Comparison of ENCODE assay signal across 19 cellular contexts in the genomic region with DNA sequence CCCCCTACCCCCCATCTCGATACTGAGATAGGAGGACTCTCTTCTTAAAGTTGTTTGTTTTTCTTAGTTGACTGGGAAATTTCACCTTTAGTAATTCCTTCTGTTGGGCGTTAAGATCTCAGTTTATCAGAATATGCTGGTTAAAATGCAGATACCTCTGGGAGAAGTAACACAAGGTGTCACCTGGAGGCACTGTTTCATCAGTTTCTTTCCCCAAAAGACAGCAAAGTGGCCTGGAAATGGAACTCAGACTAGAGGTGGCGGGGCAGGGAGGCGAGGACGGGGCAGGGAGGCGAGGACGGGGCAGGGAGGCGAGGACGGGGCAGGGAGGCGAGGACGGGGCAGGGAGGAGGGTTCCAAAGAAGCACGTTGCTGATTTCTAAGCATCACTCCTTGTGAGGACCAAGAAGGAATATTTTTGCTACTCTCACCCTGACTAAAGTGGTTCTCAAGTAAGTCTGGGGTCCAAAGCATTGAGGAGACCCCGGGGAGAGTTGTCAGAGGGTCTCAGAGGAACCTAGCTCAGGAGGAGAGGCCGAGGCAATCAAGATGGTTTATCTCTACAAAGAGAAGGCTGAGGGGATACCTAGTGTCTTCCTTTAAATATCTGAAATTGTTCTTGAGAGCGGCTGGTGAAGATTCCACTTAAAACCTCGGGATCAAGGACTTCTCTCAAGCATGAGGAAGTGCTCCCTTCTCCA.
DNase-seq lines count a peak whose midpoint lies in the region; ATAC-seq, FAIRE-seq and TF ChIP-seq lines count a peak whose summit lies in the region.
"Had no signal": no experiment of that assay in that cellular context is flagged by ENCODE, and none has a peak within 500 bp of the region (broad histone marks: within the 10 kb centered on the region; RNA-seq: fewer than 3 reads in every experiment).

No MANE protein-coding gene starts in this region.

- H3K9ac ChIP-seq in H1 (replicated peaks in 1 of 4; ENCODE audit: extremely low read depth in 1 of 4, low read depth in 3 of 4, low read length in 3 of 4) (no peak overlapping the region), trophoblast cell (ENCODE audit: low read length) (no peak overlapping the region), mesenchymal stem cell (ENCODE audit: low read length) (no peak overlapping the region)

- no peak for ATAC-seq in activated CD8-positive, alpha-beta T cell treated with anti-CD3 and anti-CD28 coated beads, Interleukin-2, amount 10 ng/mL, durations not matched to agents 7 days and 5 days
- no peak for ATAC-seq in activated CD8-positive, alpha-beta T cell treated with anti-CD3 and anti-CD28 coated beads for 36 hours

- H3K14ac ChIP-seq in H1 (ENCODE audit: insufficient read length), result no peak overlapping the region
- H3K14ac ChIP-seq in trophoblast cell (ENCODE audit: low read length), result no peak overlapping the region
- no peak overlapping the region for H3K14ac ChIP-seq in mesenchymal stem cell (ENCODE audit: low read length in 2 of 2)

- H4K91ac ChIP-seq in H1 (replicated peaks; ENCODE audit: insufficient read length, low read length) (no peak overlapping the region), trophoblast cell (ENCODE audit: low read depth, low read length) (no peak overlapping the region), mesenchymal stem cell (ENCODE audit: low read length) (no peak overlapping the region)

- H2BK12ac ChIP-seq in H1 (ENCODE audit: low read depth, low read length), result no peak overlapping the region
- H2BK12ac ChIP-seq in trophoblast cell (ENCODE audit: low read length), result no peak overlapping the region
- no peak overlapping the region for H2BK12ac ChIP-seq in mesenchymal stem cell (ENCODE audit: low read length in 2 of 2)

- DNase-seq in activated CD8-positive, alpha-beta T cell treated with anti-CD3 and anti-CD28 coated beads, Interleukin-2, amount 10 ng/mL, durations not matched to agents 7 days and 5 days, result peak; percentile 15
- no peak for DNase-seq in activated CD8-positive, alpha-beta T cell treated with anti-CD3 and anti-CD28 coated beads for 36 hours
- DNase-seq in H7 (peak; percentile 67), H1 (ENCODE audit: low read depth in 1 of 2, low spot score in 2 of 2) (peak in 1 of 2 experiments; percentile 42), trophoblast cell (no peak), NCI-H146 (lab: John Stamatoyannopoulos, UW) (no peak), UCSD-AML1 (lab: John Stamatoyannopoulos, UW; ENCODE audit: unreplicated experiment) (no peak), mesenchymal stem cell (no peak)
- DNase-seq: COR-L47, DMS79 treated with DMSO at 0.1 percent for 48 hours, GDM1, Karpas-422, NCI-H1930, NCI-H510A, NCI-H82 had no signal

- H3K4me1 ChIP-seq in H1 (replicated peaks in 1 of 4; ENCODE audit: control insufficient read depth in 3 of 4, insufficient read depth in 4 of 4, low read length in 3 of 4), result peaks cover 0 to 4% (median 1%) of the 10 kb centered on the region in 4 experiments; a peak in 4 of 7 replicates
- H3K4me1 ChIP-seq in trophoblast cell (ENCODE audit: control insufficient read depth in 1 of 2, insufficient read depth in 2 of 2, low read length in 2 of 2), result peaks cover 36 to 46% of the 10 kb centered on the region in 2 experiments
- H3K4me1 ChIP-seq in mesenchymal stem cell (ENCODE audit: control insufficient read depth, insufficient read depth, low read depth, low read length), result no peaks in the 10 kb centered on the region

- H3K4me2 ChIP-seq in H1 (ENCODE audit: insufficient read depth in 1 of 2, low read depth in 2 of 2, low read length in 2 of 2) (no peak overlapping the region), trophoblast cell (ENCODE audit: low read length) (no peak overlapping the region), mesenchymal stem cell (ENCODE audit: low read length, poor library complexity, severe bottlenecking) (no peak overlapping the region)

- H3K23me2 ChIP-seq in H1 (ENCODE audit: low read depth, low read length), result no peaks in the 10 kb centered on the region

- H3K27me3 ChIP-seq in H7 (ENCODE audit: control insufficient read depth, insufficient read depth, low read length), result no peaks in the 10 kb centered on the region
- H3K27me3 ChIP-seq in H1 (replicated peaks in 1 of 4; ENCODE audit: control insufficient read depth in 3 of 4, extremely low read depth in 1 of 4, insufficient read depth in 3 of 4, low read length in 3 of 4), result no peaks in the 10 kb centered on the region
- no peaks in the 10 kb centered on the region for H3K27me3 ChIP-seq in trophoblast cell (ENCODE audit: insufficient read depth, low read length)
- H3K27me3 ChIP-seq in mesenchymal stem cell (ENCODE audit: control insufficient read depth in 1 of 2, insufficient read depth in 1 of 2, low read length in 2 of 2), result no peaks in the 10 kb centered on the region

- H2AFZ ChIP-seq in H1 (ENCODE audit: low read length) (no peak overlapping the region), trophoblast cell (ENCODE audit: insufficient read depth, low read length, poor library complexity) (no peak overlapping the region), mesenchymal stem cell (ENCODE audit: low read depth, low read length) (no peak overlapping the region)

- no peaks in the 10 kb centered on the region for H3K4me1 Mint-ChIP-seq in activated CD8-positive, alpha-beta T cell treated with anti-CD3 and anti-CD28 coated beads, Interleukin-2, amount 10 ng/mL, durations not matched to agents 7 days and 5 days (ENCODE audit: low read depth)
- H3K4me1 Mint-ChIP-seq in activated CD8-positive, alpha-beta T cell treated with anti-CD3 and anti-CD28 coated beads for 36 hours (ENCODE audit: low read depth), result no peaks in the 10 kb centered on the region
- H3K4me1 Mint-ChIP-seq: CD14-positive monocyte had no signal

- no peak overlapping the region for H2AK5ac ChIP-seq in H1 (ENCODE audit: low read depth, low read length)
- no peak overlapping the region for H2AK5ac ChIP-seq in trophoblast cell (ENCODE audit: low read length)
- no peak overlapping the region for H2AK5ac ChIP-seq in mesenchymal stem cell (ENCODE audit: low read length, severe bottlenecking)

- no peaks in the 10 kb centered on the region for H3K79me1 ChIP-seq in H1 (ENCODE audit: low read depth, low read length)
- peaks cover 14% of the 10 kb centered on the region for H3K79me1 ChIP-seq in trophoblast cell (ENCODE audit: low read length)
- no peaks in the 10 kb centered on the region for H3K79me1 ChIP-seq in mesenchymal stem cell (replicated peaks; ENCODE audit: low read length, poor library complexity, severe bottlenecking)

- H4K5ac ChIP-seq in H1 (ENCODE audit: insufficient read length, low read depth, low read length), result no peak overlapping the region

- no peak for TF ChIP-seq CTCF in activated CD8-positive, alpha-beta T cell treated with anti-CD3 and anti-CD28 coated beads for 36 hours (IDR thresholded peaks at IDR 0.05)
- TF ChIP-seq CTCF in H1 (IDR thresholded peaks at IDR 0.05; ENCODE audit: control extremely low read depth in 1 of 3, insufficient read depth in 1 of 3, low read depth in 1 of 3, low read length in 3 of 3), result peak in 2 of 3 experiments; percentile 34 to 36; a peak in 3 of 4 replicates

- H2BK120ac ChIP-seq in H1 (replicated peaks; ENCODE audit: low read depth, low read length), result no peak overlapping the region
- H2BK120ac ChIP-seq in trophoblast cell (ENCODE audit: insufficient read depth, low read length, poor library complexity), result no peak overlapping the region
- no peak overlapping the region for H2BK120ac ChIP-seq in mesenchymal stem cell (ENCODE audit: low read depth, low read length)

- no peak overlapping the region for H3K27ac ChIP-seq in H1 (ENCODE audit: low read depth, low read length)
- peak overlapping the region; percentile 0 for H3K27ac ChIP-seq in trophoblast cell (ENCODE audit: low read depth, low read length)
- no peak overlapping the region for H3K27ac ChIP-seq in mesenchymal stem cell (ENCODE audit: low read length, poor library complexity, severe bottlenecking)

- no peaks in the 10 kb centered on the region for H3K9me3 ChIP-seq in H1 (ENCODE audit: insufficient read depth in 2 of 2, low read depth in 1 of 2, low read length in 1 of 2)
- H3K9me3 ChIP-seq in trophoblast cell (ENCODE audit: insufficient read depth, low read depth, low read length), result peaks cover 4% of the 10 kb centered on the region
- no peaks in the 10 kb centered on the region for H3K9me3 ChIP-seq in mesenchymal stem cell (ENCODE audit: control insufficient read depth, low read length)

- H3K56ac ChIP-seq in H1 (replicated peaks; ENCODE audit: insufficient read length, low read depth, low read length), result no peak overlapping the region

- peak; percentile 62 to 68 for TF ChIP-seq RAD21 in H1 (IDR thresholded peaks at IDR 0.05 in 1 of 2, conservative IDR thresholded peaks at IDR 0.05 in 1 of 2; ENCODE audit: low read depth in 2 of 2, low read length in 2 of 2)

- no peak for FAIRE-seq in H1 (lab: Jason Lieb, UNC)
- FAIRE-seq: A204.1, H54, RCC 7860 had no signal

- H3K27ac Mint-ChIP-seq in activated CD8-positive, alpha-beta T cell treated with anti-CD3 and anti-CD28 coated beads, Interleukin-2, amount 10 ng/mL, durations not matched to agents 7 days and 5 days, result no peak overlapping the region
- no peak overlapping the region for H3K27ac Mint-ChIP-seq in activated CD8-positive, alpha-beta T cell treated with anti-CD3 and anti-CD28 coated beads for 36 hours
- H3K27ac Mint-ChIP-seq: CD14-positive monocyte had no signal

- H3K23ac ChIP-seq in H1 (ENCODE audit: insufficient read length) (no peak overlapping the region), trophoblast cell (ENCODE audit: low read length) (no peak overlapping the region), mesenchymal stem cell (ENCODE audit: low read length in 2 of 2) (no peak overlapping the region)

- no peak overlapping the region for H3K4ac ChIP-seq in H1 (replicated peaks; ENCODE audit: insufficient read length, low read depth, low read length)
- no peak overlapping the region for H3K4ac ChIP-seq in trophoblast cell (ENCODE audit: low read depth, low read length)
- no peak overlapping the region for H3K4ac ChIP-seq in mesenchymal stem cell (ENCODE audit: low read depth in 1 of 2, low read length in 2 of 2)

- no peaks in the 10 kb centered on the region for H3K36me3 Mint-ChIP-seq in activated CD8-positive, alpha-beta T cell treated with anti-CD3 and anti-CD28 coated beads, Interleukin-2, amount 10 ng/mL, durations not matched to agents 7 days and 5 days (ENCODE audit: low read depth)
- H3K36me3 Mint-ChIP-seq in activated CD8-positive, alpha-beta T cell treated with anti-CD3 and anti-CD28 coated beads for 36 hours (ENCODE audit: low read depth), result no peaks in the 10 kb centered on the region
- H3K36me3 Mint-ChIP-seq: CD14-positive monocyte had no signal

- POLR2A ChIA-PET in activated CD8-positive, alpha-beta T cell treated with anti-CD3 and anti-CD28 coated beads, Interleukin-2, amount 10 ng/mL, durations not matched to agents 7 days and 5 days (lab: Charles Lee), result no interaction called here
- POLR2A ChIA-PET in activated CD8-positive, alpha-beta T cell treated with anti-CD3 and anti-CD28 coated beads for 36 hours (lab: Charles Lee), result no interaction called here
- POLR2A ChIA-PET in H1 (lab: Charles Lee; ENCODE audit: partially characterized antibody), result no interaction called here

- TF ChIP-seq EP300 in H1 (IDR thresholded peaks at IDR 0.05; ENCODE audit: borderline replicate concordance in 1 of 2, low read depth in 2 of 2, low read length in 2 of 2), result no peak

- no peak overlapping the region for H4K12ac ChIP-seq in trophoblast cell (ENCODE audit: low read depth, low read length)

- peaks cover 4% of the 10 kb centered on the region for H3K27me3 Mint-ChIP-seq in activated CD8-positive, alpha-beta T cell treated with anti-CD3 and anti-CD28 coated beads, Interleukin-2, amount 10 ng/mL, durations not matched to agents 7 days and 5 days (ENCODE audit: low read depth)
- peaks cover 2% of the 10 kb centered on the region for H3K27me3 Mint-ChIP-seq in activated CD8-positive, alpha-beta T cell treated with anti-CD3 and anti-CD28 coated beads for 36 hours

- CTCF ChIA-PET in activated CD8-positive, alpha-beta T cell treated with anti-CD3 and anti-CD28 coated beads, Interleukin-2, amount 10 ng/mL, durations not matched to agents 7 days and 5 days (lab: Charles Lee), result no interaction called here
- CTCF ChIA-PET in activated CD8-positive, alpha-beta T cell treated with anti-CD3 and anti-CD28 coated beads for 36 hours (lab: Charles Lee), result no interaction called here
- CTCF ChIA-PET in H1 (lab: Charles Lee; ENCODE audit: partially characterized antibody), result interaction anchor here (1.0 to 1.4 kb wide), 7 partner anchors 10 to 381 kb away, joined by 3 to 5 read pairs (median 4); no protein-coding TSS in a partner anchor

- no peaks in the 10 kb centered on the region for H3K9me3 Mint-ChIP-seq in activated CD8-positive, alpha-beta T cell treated with anti-CD3 and anti-CD28 coated beads, Interleukin-2, amount 10 ng/mL, durations not matched to agents 7 days and 5 days (ENCODE audit: insufficient read depth)
- H3K9me3 Mint-ChIP-seq in activated CD8-positive, alpha-beta T cell treated with anti-CD3 and anti-CD28 coated beads for 36 hours, result no peaks in the 10 kb centered on the region

- H3K79me2 ChIP-seq in H1 (ENCODE audit: control insufficient read depth in 1 of 2, insufficient read depth in 2 of 2, low read length in 2 of 2) (no peaks in the 10 kb centered on the region), trophoblast cell (ENCODE audit: control insufficient read depth, insufficient read depth, low read length, poor library complexity) (no peaks in the 10 kb centered on the region)

- H2BK15ac ChIP-seq in H1 (ENCODE audit: low read length) (no peak overlapping the region), mesenchymal stem cell (ENCODE audit: low read depth, poor library complexity, severe bottlenecking) (no peak overlapping the region)

- no peaks in the 10 kb centered on the region for H4K20me1 ChIP-seq in H1 (replicated peaks in 1 of 2; ENCODE audit: control insufficient read depth in 1 of 2, insufficient read depth in 2 of 2, low read length in 2 of 2)

- H2BK5ac ChIP-seq in H1 (ENCODE audit: low read depth, low read length) (no peak overlapping the region), trophoblast cell (ENCODE audit: low read depth, low read length, poor library complexity) (no peak overlapping the region), mesenchymal stem cell (ENCODE audit: low read depth, low read length, poor library complexity, severe bottlenecking) (no peak overlapping the region)

- H4K8ac ChIP-seq in H1 (ENCODE audit: extremely low read depth, insufficient read depth, low read length) (no peak overlapping the region), trophoblast cell (ENCODE audit: low read depth, low read length) (no peak overlapping the region), mesenchymal stem cell (ENCODE audit: low read length) (no peak overlapping the region)

- no peak overlapping the region for H3K4me3 Mint-ChIP-seq in activated CD8-positive, alpha-beta T cell treated with anti-CD3 and anti-CD28 coated beads, Interleukin-2, amount 10 ng/mL, durations not matched to agents 7 days and 5 days
- H3K4me3 Mint-ChIP-seq in activated CD8-positive, alpha-beta T cell treated with anti-CD3 and anti-CD28 coated beads for 36 hours, result no peak overlapping the region
- H3K4me3 Mint-ChIP-seq: CD14-positive monocyte had no signal

- H2BK20ac ChIP-seq in H1 (ENCODE audit: low read length), result no peak overlapping the region

- H3K18ac ChIP-seq in H1 (ENCODE audit: extremely low read depth, low read length), result no peak overlapping the region
- no peak overlapping the region for H3K18ac ChIP-seq in trophoblast cell (ENCODE audit: low read length)
- no peak overlapping the region for H3K18ac ChIP-seq in mesenchymal stem cell (ENCODE audit: low read depth in 1 of 2, low read length in 2 of 2)

- WGBS in H1 (ENCODE audit: extremely low coverage in 1 of 2, insufficient coverage in 1 of 2, insufficient read length in 1 of 2, insufficient replicate concordance in 2 of 2, low coverage in 1 of 2, low lambda C conversion rate in 2 of 2, missing lambda C conversion rate in 1 of 2), 2 experiments, result 86% methylated on average over 10 of the region's 16 CpGs; no CpG with 5 or more reads in 1 of the 2 experiments
- WGBS in trophoblast cell (ENCODE audit: extremely low coverage, insufficient coverage, insufficient read length), result no CpG with 5 or more reads among the region's 16 CpGs
- WGBS in mesenchymal stem cell, result 57% methylated on average over 11 of the region's 16 CpGs

- H3K4me3 ChIP-seq in H7 (ENCODE audit: insufficient read depth, low read depth, low read length) (no peak overlapping the region), H1 (ENCODE audit: extremely low read depth in 1 of 4, insufficient read depth in 2 of 4, low read depth in 3 of 4, low read length in 4 of 4) (no peak overlapping the region), trophoblast cell (ENCODE audit: low read depth, low read length) (no peak overlapping the region), mesenchymal stem cell (ENCODE audit: insufficient read depth in 1 of 2, low read depth in 1 of 2, low read length in 2 of 2) (no peak overlapping the region)

- intact Hi-C loops in activated CD8-positive, alpha-beta T cell treated with anti-CD3 and anti-CD28 coated beads for 36 hours (cut with micrococcal nuclease), result no loop called here

- no peaks in the 10 kb centered on the region for H3K36me3 ChIP-seq in H7 (replicated peaks; ENCODE audit: control insufficient read depth, insufficient read depth, low read length)
- H3K36me3 ChIP-seq in H1 (ENCODE audit: control insufficient read depth in 2 of 4, insufficient read depth in 4 of 4, low read length in 3 of 4), result no peaks in the 10 kb centered on the region
- H3K36me3 ChIP-seq in trophoblast cell (ENCODE audit: control insufficient read depth in 1 of 2, insufficient read depth in 2 of 2, low read length in 2 of 2), result no peaks in the 10 kb centered on the region
- no peaks in the 10 kb centered on the region for H3K36me3 ChIP-seq in mesenchymal stem cell (ENCODE audit: control insufficient read depth in 1 of 2, insufficient read depth in 2 of 2, low read depth in 1 of 2, low read length in 2 of 2)

- no peak for TF ChIP-seq POLR2A in H1 (IDR thresholded peaks at IDR 0.05; ENCODE audit: control extremely low read depth in 1 of 2, low read depth in 2 of 2, low read length in 2 of 2)

Comparison
In these comparisons a context has a peak if more than half of its experiments do, and no peak if none do; other contexts are left out.
1. DNase-seq: peak in activated CD8-positive, alpha-beta T cell treated with anti-CD3 and anti-CD28 coated beads, Interleukin-2, amount 10 ng/mL, durations not matched to agents 7 days and 5 days (single experiment) and H7 (single experiment); none in activated CD8-positive, alpha-beta T cell treated with anti-CD3 and anti-CD28 coated beads for 36 hours (single experiment), trophoblast cell (0 of 2), NCI-H146 (single experiment), UCSD-AML1 (single experiment) and mesenchymal stem cell (single experiment).